Comparison of ENCODE assay signal across 17 cellular contexts in the genomic region with DNA sequence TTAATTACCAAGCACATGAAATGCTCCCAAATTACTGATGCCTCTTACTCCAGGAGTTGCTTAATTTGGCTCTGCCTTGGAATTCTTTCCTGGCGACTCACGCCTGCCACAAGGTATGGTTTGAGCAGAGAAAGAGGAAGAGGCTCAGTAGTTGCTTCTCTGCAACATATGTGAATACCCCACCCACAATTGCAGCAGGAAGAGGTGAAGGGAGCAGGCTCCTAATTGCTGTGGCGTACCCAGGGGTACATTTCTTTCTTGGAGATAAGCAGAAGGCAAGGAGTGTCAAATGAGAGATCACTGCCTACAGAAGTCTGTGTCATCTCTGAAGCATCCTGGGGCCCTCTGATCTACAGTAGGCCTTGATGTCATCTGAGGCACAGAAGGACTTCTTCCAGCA. TPM values are rescaled to one million over a fixed set of nuclear protein-coding genes. Genes with fewer than 3 reads are reported as not detected.
A peak's percentile ranks its signal among the peaks of the same experiment; 100 is the strongest.
DNase-seq lines count a peak whose midpoint lies in the region; ATAC-seq, FAIRE-seq and TF ChIP-seq lines count a peak whose summit lies in the region.
"Had no signal": no experiment of that assay in that cellular context is flagged by ENCODE, and none has a peak within 500 bp of the region (broad histone marks: within the 10 kb centered on the region; RNA-seq: fewer than 3 reads in every experiment).

No MANE protein-coding gene starts in this region.

- no peaks in the 10 kb centered on the region for H4K20me1 ChIP-seq in H1 (replicated peaks in 1 of 2; ENCODE audit: control insufficient read depth in 1 of 2, insufficient read depth in 2 of 2, low read length in 2 of 2)

- H2AK5ac ChIP-seq in H1 (ENCODE audit: low read depth, low read length) (no peak overlapping the region), neuronal stem cell (ENCODE audit: low read depth, low read length) (no peak overlapping the region)

- no peak overlapping the region for H2BK5ac ChIP-seq in H1 (ENCODE audit: low read depth, low read length)
- no peak overlapping the region for H2BK5ac ChIP-seq in neuronal stem cell (ENCODE audit: low read length)

- TF ChIP-seq CTCF in H1 (IDR thresholded peaks at IDR 0.05; ENCODE audit: control extremely low read depth in 1 of 3, insufficient read depth in 1 of 3, low read depth in 1 of 3, low read length in 3 of 3) (no peak), Peyer's patch (IDR thresholded peaks at IDR 0.05) (no peak)

- no peak overlapping the region for H3K56ac ChIP-seq in H1 (replicated peaks; ENCODE audit: insufficient read length, low read depth, low read length)

- H3K23me2 ChIP-seq in H1 (ENCODE audit: low read depth, low read length) = no peaks in the 10 kb centered on the region

- no peak overlapping the region for H2BK15ac ChIP-seq in H1 (ENCODE audit: low read length)
- no peak overlapping the region for H2BK15ac ChIP-seq in neuronal stem cell (ENCODE audit: low read length)

- no peak for TF ChIP-seq POLR2A in H1 (IDR thresholded peaks at IDR 0.05; ENCODE audit: control extremely low read depth in 1 of 2, low read depth in 2 of 2, low read length in 2 of 2)
- no peak for TF ChIP-seq POLR2A in Peyer's patch (IDR thresholded peaks at IDR 0.05)

- H3K4me2 ChIP-seq in H1 (ENCODE audit: insufficient read depth in 1 of 2, low read depth in 2 of 2, low read length in 2 of 2) (no peak overlapping the region), neuronal stem cell (ENCODE audit: insufficient read depth, low read length, poor library complexity, severe bottlenecking) (no peak overlapping the region)

- TF ChIP-seq RAD21 in H1 (IDR thresholded peaks at IDR 0.05 in 1 of 2, conservative IDR thresholded peaks at IDR 0.05 in 1 of 2; ENCODE audit: low read depth in 2 of 2, low read length in 2 of 2) = no peak

- H4K5ac ChIP-seq in H1 (ENCODE audit: insufficient read length, low read depth, low read length) = no peak overlapping the region

- no peak overlapping the region for H4K8ac ChIP-seq in H1 (ENCODE audit: extremely low read depth, insufficient read depth, low read length)
- H4K8ac ChIP-seq in neuronal stem cell (ENCODE audit: low read depth, low read length) = no peak overlapping the region

- H3K36me3 ChIP-seq in NT2/D1 (ENCODE audit: insufficient read depth, insufficient read length, low read length) = no peaks in the 10 kb centered on the region
- H3K36me3 ChIP-seq in H1 (ENCODE audit: control insufficient read depth in 2 of 4, insufficient read depth in 4 of 4, low read length in 3 of 4) = no peaks in the 10 kb centered on the region
- no peaks in the 10 kb centered on the region for H3K36me3 ChIP-seq in neuronal stem cell (replicated peaks in 1 of 2; ENCODE audit: control insufficient read depth in 2 of 2, insufficient read depth in 2 of 2, low read length in 2 of 2)
- H3K36me3 ChIP-seq in Peyer's patch = no peaks in the 10 kb centered on the region

- H3K14ac ChIP-seq in H1 (ENCODE audit: insufficient read length) (no peak overlapping the region), neuronal stem cell (ENCODE audit: low read length) (peak overlapping the region; percentile 61)

- H3K9me3 ChIP-seq in NT2/D1 (ENCODE audit: insufficient read depth, low read length) (no peaks in the 10 kb centered on the region), H1 (ENCODE audit: insufficient read depth in 2 of 2, low read depth in 1 of 2, low read length in 1 of 2) (no peaks in the 10 kb centered on the region), neuronal stem cell (replicated peaks in 1 of 2; ENCODE audit: control insufficient read depth in 2 of 2, insufficient read depth in 1 of 2, low read depth in 1 of 2, low read length in 2 of 2) (no peaks in the 10 kb centered on the region), Peyer's patch (no peaks in the 10 kb centered on the region)
- H3K9me3 ChIP-seq: mucosa of descending colon had no signal

- CTCF ChIA-PET in H1 (lab: Charles Lee; ENCODE audit: partially characterized antibody) = no interaction called here

- H3K18ac ChIP-seq in H1 (ENCODE audit: extremely low read depth, low read length) = no peak overlapping the region
- H3K18ac ChIP-seq in neuronal stem cell (ENCODE audit: low read length) = no peak overlapping the region

- POLR2A ChIA-PET in H1 (lab: Charles Lee; ENCODE audit: partially characterized antibody) = no interaction called here

- H3K4ac ChIP-seq in H1 (replicated peaks; ENCODE audit: insufficient read length, low read depth, low read length) (no peak overlapping the region), neuronal stem cell (ENCODE audit: low read length) (no peak overlapping the region)

- H2BK12ac ChIP-seq in H1 (ENCODE audit: low read depth, low read length) (no peak overlapping the region), neuronal stem cell (ENCODE audit: low read length) (no peak overlapping the region)

- H3K79me1 ChIP-seq in H1 (ENCODE audit: low read depth, low read length) = no peaks in the 10 kb centered on the region
- H3K79me1 ChIP-seq in neuronal stem cell (ENCODE audit: low read depth, low read length) = no peaks in the 10 kb centered on the region

- H3K9ac ChIP-seq in NT2/D1 (ENCODE audit: insufficient read length, low read depth) = no peak overlapping the region
- H3K9ac ChIP-seq in H1 (replicated peaks in 1 of 4; ENCODE audit: extremely low read depth in 1 of 4, low read depth in 3 of 4, low read length in 3 of 4) = no peak overlapping the region
- H3K9ac ChIP-seq in neuronal stem cell (ENCODE audit: low read depth, low read length, poor library complexity) = no peak overlapping the region

- no peak overlapping the region for H2BK20ac ChIP-seq in H1 (ENCODE audit: low read length)

- H3K27me3 ChIP-seq in NT2/D1 (ENCODE audit: insufficient read depth, insufficient read length) (no peaks in the 10 kb centered on the region), H1 (replicated peaks in 1 of 4; ENCODE audit: control insufficient read depth in 3 of 4, extremely low read depth in 1 of 4, insufficient read depth in 3 of 4, low read length in 3 of 4) (no peaks in the 10 kb centered on the region), neuronal stem cell (ENCODE audit: control insufficient read depth in 3 of 3, insufficient read depth in 3 of 3, low read depth in 1 of 3, low read length in 3 of 3) (peaks cover 0 to 6% (median 0%) of the 10 kb centered on the region in 3 experiments), Peyer's patch (no peaks in the 10 kb centered on the region)

- H4K91ac ChIP-seq in H1 (replicated peaks; ENCODE audit: insufficient read length, low read length) (no peak overlapping the region), neuronal stem cell (ENCODE audit: low read depth, low read length, poor library complexity) (no peak overlapping the region)

- ATAC-seq in GM18519 (IDR thresholded peaks at IDR 0.05; ENCODE audit: low FRiP score, unreplicated experiment) (no peak), HG03521 (IDR thresholded peaks at IDR 0.05; ENCODE audit: unreplicated experiment) (no peak)
- ATAC-seq: esophagus mucosa, mucosa of descending colon had no signal

- no peak overlapping the region for H3K4me3 ChIP-seq in NT2/D1 (ENCODE audit: insufficient read length, low read depth)
- no peak overlapping the region for H3K4me3 ChIP-seq in H1 (ENCODE audit: extremely low read depth in 1 of 4, insufficient read depth in 2 of 4, low read depth in 3 of 4, low read length in 4 of 4)
- no peak overlapping the region for H3K4me3 ChIP-seq in neuronal stem cell (ENCODE audit: low read length in 2 of 2)
- H3K4me3 ChIP-seq in Peyer's patch = no peak overlapping the region
- H3K4me3 ChIP-seq: mucosa of descending colon had no signal

- TF ChIP-seq EP300 in H1 (IDR thresholded peaks at IDR 0.05; ENCODE audit: borderline replicate concordance in 1 of 2, low read depth in 2 of 2, low read length in 2 of 2) = no peak

- no peak overlapping the region for H3K27ac ChIP-seq in H1 (ENCODE audit: low read depth, low read length)
- H3K27ac ChIP-seq in neuronal stem cell (replicated peaks; ENCODE audit: low read length) = no peak overlapping the region
- H3K27ac ChIP-seq in Peyer's patch = no peak overlapping the region

- 93% methylated on average over 3 of the region's 3 CpGs; no CpG with 5 or more reads in 1 of the 2 experiments for WGBS in H1 (ENCODE audit: extremely low coverage in 1 of 2, insufficient coverage in 1 of 2, insufficient read length in 1 of 2, insufficient replicate concordance in 2 of 2, low coverage in 1 of 2, low lambda C conversion rate in 2 of 2, missing lambda C conversion rate in 1 of 2), 2 experiments
- no CpG with 5 or more reads among the region's 3 CpGs for WGBS in neuronal stem cell (ENCODE audit: extremely low coverage in 2 of 2, insufficient read length in 2 of 2, insufficient replicate concordance in 1 of 2), 2 donors

- H3K4me1 ChIP-seq in NT2/D1 (ENCODE audit: insufficient read depth, insufficient read length) (peaks cover 2% of the 10 kb centered on the region), H1 (replicated peaks in 1 of 4; ENCODE audit: control insufficient read depth in 3 of 4, insufficient read depth in 4 of 4, low read length in 3 of 4) (peaks cover 0 to 2% (median 0%) of the 10 kb centered on the region in 4 experiments; a peak in 2 of 7 replicates), neuronal stem cell (ENCODE audit: control insufficient read depth in 2 of 2, insufficient read depth in 1 of 2, low read depth in 1 of 2, low read length in 2 of 2) (peaks cover 0 to 12% of the 10 kb centered on the region in 2 donors), Peyer's patch (no peaks in the 10 kb centered on the region)

- no peaks in the 10 kb centered on the region for H3K79me2 ChIP-seq in H1 (ENCODE audit: control insufficient read depth in 1 of 2, insufficient read depth in 2 of 2, low read length in 2 of 2)

- FAIRE-seq in H1 (lab: Jason Lieb, UNC) = no peak
- FAIRE-seq: colon had no signal

- H2AFZ ChIP-seq in H1 (ENCODE audit: low read length) = peak overlapping the region; percentile 86
- H2AFZ ChIP-seq in neuronal stem cell (ENCODE audit: low read length) = no peak overlapping the region

- H2BK120ac ChIP-seq in H1 (replicated peaks; ENCODE audit: low read depth, low read length) (no peak overlapping the region), neuronal stem cell (ENCODE audit: low read depth, low read length) (no peak overlapping the region)

- no peak overlapping the region for H3K23ac ChIP-seq in H1 (ENCODE audit: insufficient read length)
- no peak overlapping the region for H3K23ac ChIP-seq in neuronal stem cell (ENCODE audit: low read depth, low read length, poor library complexity)

- DNase-seq in EH (ENCODE audit: low read depth) (peak; percentile 79), NT2/D1 (ENCODE audit: low read depth, low spot score) (peak; percentile 28), H1 (ENCODE audit: low read depth in 1 of 2, low spot score in 2 of 2) (peak in 1 of 2 experiments; percentile 35), neuronal stem cell (ENCODE audit: low spot score) (no peak), Peyer's patch (no peak)
- DNase-seq in activated naive CD4-positive, alpha-beta T cell treated with anti-CD3 and anti-CD28 coated beads, Interleukin-2, amount 50 U/mL, for 16 hours = no peak
- DNase-seq: activated CD4-positive, CD25-positive, alpha-beta regulatory T cell; activated CD8-positive, alpha-beta memory T cell treated with anti-CD3 and anti-CD28 coated beads, Interleukin-2, amount 50 U/mL, for 48 hours; immature natural killer cell; mucosa of descending colon; NCI-H2081 treated with DMSO at 0.1 percent for 48 hours; stimulated activated CD8-positive, alpha-beta memory T cell treated with anti-CD3 and anti-CD28 coated beads, Interleukin-4, amount 100 ng/mL, for 48 hours had no signal

RNA-seq across cellular contexts. Expression of a gene that starts 10.6 kb away (rescaled TPM):
- not detected in 2 replicates for total RNA-seq in H1 (2021; fragmentation: NEBNext Ultra II Directional; extraction: Animal tissue kit (Norgen Biotek cat#: 25700))
- 0.38 TPM in 1 of 2 replicates, not detected in the other for polyA plus RNA-seq in H1 (2011; rRNA removed)
- polyA plus RNA-seq in H1 (2011; cell fraction: cytosol; rRNA removed) = not detected
- polyA plus RNA-seq in H1 (2011; cell fraction: nucleus; rRNA removed) = not detected
- not detected in 4 replicates for polyA plus RNA-seq in H1 (2012, experiment 1 of 2)
- polyA plus RNA-seq in H1 (2012, experiment 2 of 2) = 0.67 TPM
- 0.04 TPM for polyA plus RNA-seq in H1 (2013, experiment 1 of 2)
- not detected for polyA plus RNA-seq in H1 (2013, experiment 2 of 2)
- polyA minus RNA-seq in H1 (2011; rRNA and poly(A)+ RNA removed) = not detected in 2 replicates
- not detected for polyA minus RNA-seq in H1 (2011; cell fraction: cytosol; rRNA and poly(A)+ RNA removed)
- polyA minus RNA-seq in H1 (2011; cell fraction: nucleus; rRNA and poly(A)+ RNA removed) = 3.0 TPM
- 0.54 TPM for polyA plus RNA-seq in neuronal stem cell (2013, experiment 1 of 2)
- 0.79 TPM for polyA plus RNA-seq in neuronal stem cell (2013, experiment 2 of 2)
- 100 to 1,000 TPM in 3 of 4 donors, 10 to 100 TPM in 1; 43.6 to 413 (median 187) TPM for total RNA-seq in Peyer's patch
- total RNA-seq: G401 had no signal

Comparison
In these comparisons a context has a peak if more than half of its experiments do, and no peak if none do; other contexts are left out.
1. DNase-seq: peak in EH (single experiment) and NT2/D1 (single experiment); none in neuronal stem cell (single experiment), activated naive CD4-positive, alpha-beta T cell treated with anti-CD3 and anti-CD28 coated beads, Interleukin-2, amount 50 U/mL, for 16 hours (single experiment) and Peyer's patch (0 of 3).
2. RNA of a gene that starts 10.6 kb away (total RNA-seq): 43.6 to 413 TPM in Peyer's patch; not detected in H1; every median in the first group is over 10 times any median in the second.